1 cellular context compared by ENCODE assay signal in genomic region chr18:6743988-6744387, GRCh38.
TF ChIP-seq lines count a peak whose summit lies in the region.

No MANE protein-coding gene starts in this region.

TF ChIP-seq in HEK293, 187 proteins besides CTCF, POLR2A, EP300 and RAD21 (continued from another document):
- TF ChIP-seq, protein P1, sequence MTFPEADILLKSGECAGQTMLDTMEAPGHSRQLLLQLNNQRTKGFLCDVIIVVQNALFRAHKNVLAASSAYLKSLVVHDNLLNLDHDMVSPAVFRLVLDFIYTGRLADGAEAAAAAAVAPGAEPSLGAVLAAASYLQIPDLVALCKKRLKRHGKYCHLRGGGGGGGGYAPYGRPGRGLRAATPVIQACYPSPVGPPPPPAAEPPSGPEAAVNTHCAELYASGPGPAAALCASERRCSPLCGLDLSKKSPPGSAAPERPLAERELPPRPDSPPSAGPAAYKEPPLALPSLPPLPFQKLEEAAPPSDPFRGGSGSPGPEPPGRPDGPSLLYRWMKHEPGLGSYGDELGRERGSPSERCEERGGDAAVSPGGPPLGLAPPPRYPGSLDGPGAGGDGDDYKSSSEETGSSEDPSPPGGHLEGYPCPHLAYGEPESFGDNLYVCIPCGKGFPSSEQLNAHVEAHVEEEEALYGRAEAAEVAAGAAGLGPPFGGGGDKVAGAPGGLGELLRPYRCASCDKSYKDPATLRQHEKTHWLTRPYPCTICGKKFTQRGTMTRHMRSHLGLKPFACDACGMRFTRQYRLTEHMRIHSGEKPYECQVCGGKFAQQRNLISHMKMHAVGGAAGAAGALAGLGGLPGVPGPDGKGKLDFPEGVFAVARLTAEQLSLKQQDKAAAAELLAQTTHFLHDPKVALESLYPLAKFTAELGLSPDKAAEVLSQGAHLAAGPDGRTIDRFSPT (tag by site-specific recombination; IDR thresholded peaks at IDR 0.05), result no peak
- TF ChIP-seq, protein P2, sequence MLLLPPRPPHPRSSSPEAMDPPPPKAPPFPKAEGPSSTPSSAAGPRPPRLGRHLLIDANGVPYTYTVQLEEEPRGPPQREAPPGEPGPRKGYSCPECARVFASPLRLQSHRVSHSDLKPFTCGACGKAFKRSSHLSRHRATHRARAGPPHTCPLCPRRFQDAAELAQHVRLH (tag by site-specific recombination; IDR thresholded peaks at IDR 0.05), result 0 out of 2 replicates have a peak, but pooled peaks have one; percentile 43
- TF ChIP-seq ZNF692 (tag by site-specific recombination; IDR thresholded peaks at IDR 0.05) (peak; percentile 50; the same call in 1 of the 2 replicates), GLIS1 (tag by site-specific recombination; IDR thresholded peaks at IDR 0.05) (peak; percentile 20; the same call in 1 of the 2 replicates), PRDM10 (tag by site-specific recombination; IDR thresholded peaks at IDR 0.05) (peak; percentile 40), ZBTB7A (tag by site-specific recombination; IDR thresholded peaks at IDR 0.05; ENCODE audit: low read depth) (no peak), ZFHX2 (tag by site-specific recombination; conservative IDR thresholded peaks at IDR 0.05) (peak; percentile 47), SP7 (tag by site-specific recombination; IDR thresholded peaks at IDR 0.05) (peak; percentile 61; the same call in 1 of the 2 replicates), ZNF558 (tag by site-specific recombination; IDR thresholded peaks at IDR 0.05) (peak; percentile 14; the same call in 1 of the 2 replicates), MZF1 (tag by site-specific recombination; IDR thresholded peaks at IDR 0.05; ENCODE audit: borderline replicate concordance) (peak; percentile 90)
- TF ChIP-seq, protein P3, sequence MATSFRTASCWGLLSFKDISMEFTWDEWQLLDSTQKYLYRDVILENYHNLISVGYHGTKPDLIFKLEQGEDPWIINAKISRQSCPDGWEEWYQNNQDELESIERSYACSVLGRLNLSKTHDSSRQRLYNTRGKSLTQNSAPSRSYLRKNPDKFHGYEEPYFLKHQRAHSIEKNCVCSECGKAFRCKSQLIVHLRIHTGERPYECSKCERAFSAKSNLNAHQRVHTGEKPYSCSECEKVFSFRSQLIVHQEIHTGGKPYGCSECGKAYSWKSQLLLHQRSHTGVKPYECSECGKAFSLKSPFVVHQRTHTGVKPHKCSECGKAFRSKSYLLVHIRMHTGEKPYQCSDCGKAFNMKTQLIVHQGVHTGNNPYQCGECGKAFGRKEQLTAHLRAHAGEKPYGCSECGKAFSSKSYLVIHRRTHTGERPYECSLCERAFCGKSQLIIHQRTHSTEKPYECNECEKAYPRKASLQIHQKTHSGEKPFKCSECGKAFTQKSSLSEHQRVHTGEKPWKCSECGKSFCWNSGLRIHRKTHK (tag by site-specific recombination; IDR thresholded peaks at IDR 0.05), result no peak
- TF ChIP-seq, protein P4, sequence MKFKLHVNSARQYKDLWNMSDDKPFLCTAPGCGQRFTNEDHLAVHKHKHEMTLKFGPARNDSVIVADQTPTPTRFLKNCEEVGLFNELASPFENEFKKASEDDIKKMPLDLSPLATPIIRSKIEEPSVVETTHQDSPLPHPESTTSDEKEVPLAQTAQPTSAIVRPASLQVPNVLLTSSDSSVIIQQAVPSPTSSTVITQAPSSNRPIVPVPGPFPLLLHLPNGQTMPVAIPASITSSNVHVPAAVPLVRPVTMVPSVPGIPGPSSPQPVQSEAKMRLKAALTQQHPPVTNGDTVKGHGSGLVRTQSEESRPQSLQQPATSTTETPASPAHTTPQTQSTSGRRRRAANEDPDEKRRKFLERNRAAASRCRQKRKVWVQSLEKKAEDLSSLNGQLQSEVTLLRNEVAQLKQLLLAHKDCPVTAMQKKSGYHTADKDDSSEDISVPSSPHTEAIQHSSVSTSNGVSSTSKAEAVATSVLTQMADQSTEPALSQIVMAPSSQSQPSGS (tag by site-specific recombination; IDR thresholded peaks at IDR 0.05; ENCODE audit: low read depth), result no peak
